Comparison of ENCODE assay signal across 25 cellular contexts in the genomic region with DNA sequence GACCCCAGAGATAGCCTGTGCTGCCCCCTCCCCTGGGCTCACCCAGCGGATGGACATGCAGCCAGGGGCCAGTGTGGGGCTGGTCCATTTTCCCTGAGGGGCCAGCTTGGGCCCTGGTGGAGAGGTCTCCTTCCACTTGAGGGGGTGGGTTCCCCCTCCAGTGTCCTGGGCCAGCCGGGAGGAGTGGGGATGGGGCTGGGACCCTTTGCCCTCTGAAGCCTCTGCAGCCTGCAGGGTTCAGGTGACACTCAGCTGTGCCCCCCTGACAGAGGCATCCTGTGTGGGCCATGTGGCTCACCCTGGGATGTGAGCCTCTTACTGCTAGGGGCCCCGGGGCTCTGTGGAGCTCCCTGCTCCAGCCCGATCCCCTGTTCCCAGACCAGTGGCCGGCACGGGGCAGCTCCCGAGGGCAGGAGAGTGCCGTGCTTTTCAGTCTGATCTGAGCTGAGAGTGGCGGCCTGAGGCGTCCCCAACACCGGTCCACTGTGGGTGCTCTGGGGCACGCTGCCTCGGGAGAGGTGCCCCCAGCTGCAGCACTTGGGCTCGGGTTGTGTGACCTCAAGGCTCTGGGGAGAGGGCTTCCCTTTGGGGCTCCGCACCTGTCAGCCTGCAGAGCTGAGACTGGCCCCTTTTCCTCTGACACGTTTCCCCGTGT. TPM values are rescaled to one million over a fixed set of nuclear protein-coding genes. Genes with fewer than 3 reads are reported as not detected.
A peak's percentile ranks its signal among the peaks of the same experiment; 100 is the strongest.
DNase-seq lines count a peak whose midpoint lies in the region; ATAC-seq, FAIRE-seq and TF ChIP-seq lines count a peak whose summit lies in the region.
"Had no signal": no experiment of that assay in that cellular context is flagged by ENCODE, and none has a peak within 500 bp of the region (broad histone marks: within the 10 kb centered on the region; RNA-seq: fewer than 3 reads in every experiment).

No MANE protein-coding gene starts in this region.

- DNase-seq in natural killer cell treated with Interleukin-12 subunit alpha and Interleukin-12 subunit beta and Interleukin-15 and Interleukin-18, amount 100 ng/mL, for 72 hours (ENCODE audit: low spot score), result no peak
- DNase-seq in natural killer cell (no peak), GM12878 (ENCODE audit: low read depth, low spot score) (no peak), DMS79 treated with DMSO at 0.1 percent for 48 hours (lab: John Stamatoyannopoulos, UW) (no peak)
- DNase-seq in CD4-positive, alpha-beta T cell, result no peak
- DNase-seq: ACHN; activated naive CD8-positive, alpha-beta T cell treated with anti-CD3 and anti-CD28 coated beads, Interleukin-2, amount 10 ng/mL, durations not matched to agents 7 days and 5 days; brain microvascular endothelial cell; colonic mucosa; DMS 273 treated with DMSO at 0.1 percent for 48 hours; GF-D8; immature natural killer cell; NCI-H187 treated with DMSO at 0.1 percent for 48 hours; nucleus accumbens; substantia nigra; SW 1271 had no signal

- H3K27me3 Mint-ChIP-seq in natural killer cell treated with Interleukin-12 subunit alpha and Interleukin-12 subunit beta and Interleukin-15 and Interleukin-18, amount 100 ng/mL, for 72 hours, result peaks cover 0 to 3% of the 10 kb centered on the region in 2 donors
- peaks cover 0 to 3% of the 10 kb centered on the region in 2 donors for H3K27me3 Mint-ChIP-seq in natural killer cell (ENCODE audit: low read depth in 2 of 2)
- peaks cover 14% of the 10 kb centered on the region for H3K27me3 Mint-ChIP-seq in CD4-positive, alpha-beta T cell

- intact Hi-C loops in natural killer cell (cut with micrococcal nuclease) (no loop called here), GM12878 (cut with micrococcal nuclease; ENCODE audit: unreplicated experiment) (no loop called here)
- intact Hi-C loops in CD4-positive, alpha-beta T cell (cut with DNase I, micrococcal nuclease), result no loop called here

- no peaks in the 10 kb centered on the region; a peak in 1 of 4 replicates for H3K36me3 ChIP-seq in GM12878 (ENCODE audit: control insufficient read depth in 2 of 2, insufficient read depth in 2 of 2, low read length in 1 of 2)
- H3K36me3 ChIP-seq: brain microvascular endothelial cell, colonic mucosa, heart left ventricle, vagina had no signal

- SMC1A ChIA-PET in GM12878 (lab: Charles Lee; ENCODE audit: uncharacterized antibody, unreplicated experiment), result no interaction called here

- H3K9ac ChIP-seq in GM12878 (ENCODE audit: control insufficient read depth, insufficient read depth, low read length), result no peak overlapping the region
- H3K9ac ChIP-seq: KMS-11 had no signal

- no peaks in the 10 kb centered on the region for H3K4me1 ChIP-seq in GM12878 (ENCODE audit: control insufficient read depth, insufficient read depth, low read length)
- H3K4me1 ChIP-seq: colonic mucosa had no signal

- FAIRE-seq in GM12878 (lab: Jason Lieb, UNC), result no peak
- FAIRE-seq: GM12891 had no signal

- no peak overlapping the region for H3K27ac Mint-ChIP-seq in natural killer cell treated with Interleukin-12 subunit alpha and Interleukin-12 subunit beta and Interleukin-15 and Interleukin-18, amount 100 ng/mL, for 72 hours
- no peak overlapping the region for H3K27ac Mint-ChIP-seq in natural killer cell
- no peak overlapping the region for H3K27ac Mint-ChIP-seq in CD4-positive, alpha-beta T cell
- H3K27ac Mint-ChIP-seq: activated naive CD8-positive, alpha-beta T cell treated with anti-CD3 and anti-CD28 coated beads, Interleukin-2, amount 10 ng/mL, durations not matched to agents 7 days and 5 days; immature natural killer cell had no signal

- in situ Hi-C loops in GM12878 (cut with MboI), result no loop called here

- no peaks in the 10 kb centered on the region for H3K9me3 ChIP-seq in GM12878 (replicated peaks; ENCODE audit: control insufficient read depth, insufficient read depth, low read length)
- H3K9me3 ChIP-seq in CD4-positive, alpha-beta T cell (ENCODE audit: control insufficient read depth, low read length), result no peaks in the 10 kb centered on the region
- H3K9me3 ChIP-seq: colonic mucosa, heart left ventricle, vagina had no signal

- TF ChIP-seq EP300 in GM12878 (IDR thresholded peaks at IDR 0.05; ENCODE audit: borderline replicate concordance in 1 of 2, control insufficient read depth in 1 of 2, low read depth in 2 of 2, low read length in 2 of 2), result no peak

- TF ChIP-seq CTCF in natural killer cell (IDR thresholded peaks at IDR 0.05) (no peak), GM12878 (IDR thresholded peaks at IDR 0.05 in 2 of 3, conservative IDR thresholded peaks at IDR 0.05 in 1 of 3; ENCODE audit: control insufficient read depth in 2 of 3, extremely low read depth in 1 of 3, insufficient read depth in 1 of 3, low read depth in 3 of 3, low read length in 3 of 3) (no peak)
- no peak for TF ChIP-seq CTCF in CD4-positive, alpha-beta T cell (IDR thresholded peaks at IDR 0.05)

- H2AFZ ChIP-seq in GM12878 (ENCODE audit: control insufficient read depth, low read depth, low read length), result no peak overlapping the region

- RAD21 ChIA-PET in GM12878 (lab: Charles Lee; ENCODE audit: unreplicated experiment), result no interaction called here

- no peaks in the 10 kb centered on the region for H3K4me1 Mint-ChIP-seq in natural killer cell treated with Interleukin-12 subunit alpha and Interleukin-12 subunit beta and Interleukin-15 and Interleukin-18, amount 100 ng/mL, for 72 hours (ENCODE audit: low read depth in 2 of 2)
- H3K4me1 Mint-ChIP-seq in natural killer cell, result no peaks in the 10 kb centered on the region
- no peaks in the 10 kb centered on the region for H3K4me1 Mint-ChIP-seq in CD4-positive, alpha-beta T cell (ENCODE audit: low read depth)
- H3K4me1 Mint-ChIP-seq: activated naive CD8-positive, alpha-beta T cell treated with anti-CD3 and anti-CD28 coated beads, Interleukin-2, amount 10 ng/mL, durations not matched to agents 7 days and 5 days had no signal

- peak; percentile 11 to 14 for ATAC-seq in natural killer cell treated with Interleukin-12 subunit alpha and Interleukin-12 subunit beta and Interleukin-15 and Interleukin-18, amount 100 ng/mL, for 72 hours
- ATAC-seq in natural killer cell, result no peak
- peak; percentile 5; the same call in 1 of the 3 replicates for ATAC-seq in GM12878
- ATAC-seq in CD4-positive, alpha-beta T cell (ENCODE audit: poor library complexity), result no peak
- no peak for ATAC-seq in GM19397 (IDR thresholded peaks at IDR 0.05; ENCODE audit: unreplicated experiment)
- ATAC-seq: heart left ventricle had no signal

- BruUV-seq in GM12878 (replicated peaks; lab: Mats Ljungman, UMichigan), result no TSS peak

- WGBS in GM12878 (ENCODE audit: insufficient coverage, insufficient replicate concordance, low lambda C conversion rate, missing lambda C conversion rate), result 4% methylated on average over 17 of the region's 17 CpGs

- no peak overlapping the region for H3K4me3 ChIP-seq in GM12878
- H3K4me3 ChIP-seq: colonic mucosa, heart left ventricle, vagina had no signal

- peak; percentile 34 for TF ChIP-seq POLR2A in GM12878 (IDR thresholded peaks at IDR 0.05; ENCODE audit: low read depth, low read length)

- no peak overlapping the region for H3K4me2 ChIP-seq in GM12878 (ENCODE audit: control insufficient read depth, insufficient read depth)
- H3K4me2 ChIP-seq: KMS-11 had no signal

- CTCF ChIA-PET in GM12878 (lab: Yijun Ruan, JAX), result no interaction called here
- CTCF ChIA-PET in CD4-positive, alpha-beta T cell (lab: Charles Lee), result no interaction called here

- H3K27ac ChIP-seq in GM12878 (ENCODE audit: control insufficient read depth, insufficient read depth), result no peak overlapping the region
- no peak overlapping the region for H3K27ac ChIP-seq in CD4-positive, alpha-beta T cell (ENCODE audit: low read depth, low read length)
- H3K27ac ChIP-seq: brain microvascular endothelial cell, colonic mucosa, heart left ventricle, KMS-11, RWPE1, vagina had no signal

- no peaks in the 10 kb centered on the region for H3K36me3 Mint-ChIP-seq in natural killer cell treated with Interleukin-12 subunit alpha and Interleukin-12 subunit beta and Interleukin-15 and Interleukin-18, amount 100 ng/mL, for 72 hours
- no peaks in the 10 kb centered on the region for H3K36me3 Mint-ChIP-seq in natural killer cell
- no peaks in the 10 kb centered on the region for H3K36me3 Mint-ChIP-seq in CD4-positive, alpha-beta T cell (ENCODE audit: low read depth)
- H3K36me3 Mint-ChIP-seq: immature natural killer cell had no signal

- H4K20me1 ChIP-seq in GM12878 (ENCODE audit: control insufficient read depth, insufficient read depth), result no peaks in the 10 kb centered on the region

- peaks cover 0 to 2% of the 10 kb centered on the region in 2 experiments; a peak in 3 of 4 replicates for H3K27me3 ChIP-seq in GM12878 (replicated peaks in 1 of 2; ENCODE audit: control insufficient read depth in 2 of 2, insufficient read depth in 2 of 2, low read length in 1 of 2)
- peaks cover 31% of the 10 kb centered on the region for H3K27me3 ChIP-seq in CD4-positive, alpha-beta T cell (ENCODE audit: control insufficient read depth, insufficient read depth, low read length)
- H3K27me3 ChIP-seq: vagina had no signal

- no peaks in the 10 kb centered on the region for H3K9me3 Mint-ChIP-seq in natural killer cell treated with Interleukin-12 subunit alpha and Interleukin-12 subunit beta and Interleukin-15 and Interleukin-18, amount 100 ng/mL, for 72 hours
- no peaks in the 10 kb centered on the region for H3K9me3 Mint-ChIP-seq in natural killer cell
- H3K9me3 Mint-ChIP-seq in CD4-positive, alpha-beta T cell, result no peaks in the 10 kb centered on the region
- H3K9me3 Mint-ChIP-seq: activated naive CD8-positive, alpha-beta T cell treated with anti-CD3 and anti-CD28 coated beads, Interleukin-2, amount 10 ng/mL, durations not matched to agents 7 days and 5 days; immature natural killer cell had no signal

- no peaks in the 10 kb centered on the region for H3K79me2 ChIP-seq in GM12878 (ENCODE audit: control insufficient read depth, insufficient read depth, low read length)

- TF ChIP-seq RAD21 in GM12878 (IDR thresholded peaks at IDR 0.05; ENCODE audit: insufficient read depth, low read depth, low read length), result no peak

- H3K4me3 Mint-ChIP-seq in natural killer cell treated with Interleukin-12 subunit alpha and Interleukin-12 subunit beta and Interleukin-15 and Interleukin-18, amount 100 ng/mL, for 72 hours, result no peak overlapping the region
- no peak overlapping the region for H3K4me3 Mint-ChIP-seq in natural killer cell
- H3K4me3 Mint-ChIP-seq in CD4-positive, alpha-beta T cell, result no peak overlapping the region
- H3K4me3 Mint-ChIP-seq: activated naive CD8-positive, alpha-beta T cell treated with anti-CD3 and anti-CD28 coated beads, Interleukin-2, amount 10 ng/mL, durations not matched to agents 7 days and 5 days; immature natural killer cell had no signal

- POLR2A ChIA-PET in GM12878 (lab: Charles Lee), result no interaction called here
- POLR2A ChIA-PET in CD4-positive, alpha-beta T cell (lab: Charles Lee), result no interaction called here

RNA-seq across cellular contexts. Expression of gene GNG13, which starts 0.4 kb away (rescaled TPM):
- total RNA-seq in natural killer cell treated with Interleukin-12 subunit alpha and Interleukin-12 subunit beta and Interleukin-15 and Interleukin-18, amount 100 ng/mL, for 72 hours, result not detected
- not detected for total RNA-seq in natural killer cell
- not detected in 2 replicates for total RNA-seq in GM12878 (2013; cell fraction: nucleolus; rRNA removed)
- total RNA-seq in GM12878 (2014; rRNA removed), result not detected in 2 replicates
- not detected in 2 replicates for total RNA-seq in GM12878 (2014; rRNA removed; fragmentation: Illumina TruSeq; extraction: Trizol)
- total RNA-seq in GM12878 (2021), result not detected in 2 replicates
- 0.33 TPM for polyA plus RNA-seq in GM12878 (2011; ENCODE audit: low read depth)
- polyA plus RNA-seq in GM12878 (2011; rRNA removed), result not detected in 2 replicates
- polyA plus RNA-seq in GM12878 (2011; cell fraction: cytosol; rRNA removed), result not detected in 2 replicates
- not detected in 2 replicates for polyA plus RNA-seq in GM12878 (2011; cell fraction: nucleus; rRNA removed)
- 0.88 TPM in 1 of 2 replicates, not detected in the other for polyA plus RNA-seq in GM12878 (2012)
- not detected in 2 replicates for polyA plus RNA-seq in GM12878 (2014; fragmentation: Illumina TruSeq; extraction: Trizol)
- not detected for polyA plus RNA-seq in GM12878 (2014; fragmentation: Nextera tagmentation; extraction: Ambion mirVana)
- polyA plus RNA-seq in GM12878 (2014; rRNA removed), result not detected in 2 replicates
- polyA plus RNA-seq in GM12878 (2016; fragmentation: Nextera tagmentation; extraction: Ambion mirVana), result not detected
- not detected in 2 replicates for polyA minus RNA-seq in GM12878 (2011; rRNA and poly(A)+ RNA removed)
- not detected in 2 replicates for polyA minus RNA-seq in GM12878 (2011; cell fraction: cytosol; rRNA and poly(A)+ RNA removed)
- polyA minus RNA-seq in GM12878 (2011; cell fraction: nucleus; rRNA and poly(A)+ RNA removed), result not detected in 2 replicates
- not detected for total RNA-seq in CD4-positive, alpha-beta T cell
- total RNA-seq: activated naive CD8-positive, alpha-beta T cell treated with anti-CD3 and anti-CD28 coated beads, Interleukin-2, amount 10 ng/mL, durations not matched to agents 7 days and 5 days; heart left ventricle; liver; mucosa of gallbladder; renal cortical epithelial cell; vagina had no signal
- polyA plus RNA-seq: heart left ventricle, immature natural killer cell, liver had no signal

RNA-seq across cellular contexts. Expression of gene CHTF18, which starts 12.5 kb away (rescaled TPM):
- total RNA-seq in natural killer cell treated with Interleukin-12 subunit alpha and Interleukin-12 subunit beta and Interleukin-15 and Interleukin-18, amount 100 ng/mL, for 72 hours, result 100 to 1,000 TPM in 1 of 2 donors, 10 to 100 TPM in 1; 70.7 to 210 TPM
- total RNA-seq in natural killer cell (10 to 100 TPM; 26.7 to 52.4 (median 40.5) TPM), GM12878 (2014; rRNA removed) (25.6 and 30.0 TPM in 2 replicates), GM12878 (2014; rRNA removed; fragmentation: Illumina TruSeq; extraction: Trizol) (6.4 and 8.8 TPM in 2 replicates), GM12878 (2021) (76.0 and 87.8 TPM in 2 replicates)
- total RNA-seq in GM12878 (2013; cell fraction: nucleolus; rRNA removed), result 40.0 and 49.3 TPM in 2 replicates
- polyA plus RNA-seq in GM12878 (2011; ENCODE audit: low read depth), result 7.8 TPM
- polyA plus RNA-seq in GM12878 (2011; rRNA removed) (4.3 and 7.2 TPM in 2 replicates), GM12878 (2014; fragmentation: Illumina TruSeq; extraction: Trizol) (0.33 and 1.7 TPM in 2 replicates), GM12878 (2014; fragmentation: Nextera tagmentation; extraction: Ambion mirVana) (1 to 10 TPM; 1.6 to 6.2 TPM), GM12878 (2014; rRNA removed) (44.1 and 51.1 TPM in 2 replicates), GM12878 (2016; fragmentation: Nextera tagmentation; extraction: Ambion mirVana) (10 to 100 TPM; 48.3 to 62.6 TPM)
- polyA plus RNA-seq in GM12878 (2011; cell fraction: cytosol; rRNA removed), result 15.4 and 27.1 TPM in 2 replicates
- polyA plus RNA-seq in GM12878 (2011; cell fraction: nucleus; rRNA removed), result 280 and 396 TPM in 2 replicates
- polyA plus RNA-seq in GM12878 (2012), result 24.4 and 30.7 TPM in 2 replicates
- 5.6 and 12.4 TPM in 2 replicates for polyA minus RNA-seq in GM12878 (2011; rRNA and poly(A)+ RNA removed)
- polyA minus RNA-seq in GM12878 (2011; cell fraction: cytosol; rRNA and poly(A)+ RNA removed), result 8.0 and 11.6 TPM in 2 replicates
- 28.0 and 44.2 TPM in 2 replicates for polyA minus RNA-seq in GM12878 (2011; cell fraction: nucleus; rRNA and poly(A)+ RNA removed)
- 10 to 100 TPM; 30.7 to 31.1 TPM for total RNA-seq in CD4-positive, alpha-beta T cell

RNA-seq across cellular contexts. Expression of gene RPUSD1, which starts 12.8 kb away (rescaled TPM):
- 10 to 100 TPM; 38.2 to 79.3 TPM for total RNA-seq in natural killer cell treated with Interleukin-12 subunit alpha and Interleukin-12 subunit beta and Interleukin-15 and Interleukin-18, amount 100 ng/mL, for 72 hours
- 10 to 100 TPM; 20.8 to 31.7 (median 29.6) TPM for total RNA-seq in natural killer cell
- 17.3 and 24.3 TPM in 2 replicates for total RNA-seq in GM12878 (2013; cell fraction: nucleolus; rRNA removed)
- 40.9 and 48.3 TPM in 2 replicates for total RNA-seq in GM12878 (2014; rRNA removed)
- total RNA-seq in GM12878 (2014; rRNA removed; fragmentation: Illumina TruSeq; extraction: Trizol), result 7.3 and 9.7 TPM in 2 replicates
- 47.4 and 49.7 TPM in 2 replicates for total RNA-seq in GM12878 (2021)
- 5.8 TPM for polyA plus RNA-seq in GM12878 (2011; ENCODE audit: low read depth)
- 3.4 and 9.4 TPM in 2 replicates for polyA plus RNA-seq in GM12878 (2011; rRNA removed)
- polyA plus RNA-seq in GM12878 (2011; cell fraction: cytosol; rRNA removed), result 22.4 and 31.5 TPM in 2 replicates
- polyA plus RNA-seq in GM12878 (2011; cell fraction: nucleus; rRNA removed), result 62.1 and 77.9 TPM in 2 replicates
- 16.2 and 19.5 TPM in 2 replicates for polyA plus RNA-seq in GM12878 (2012)
- 0.36 and 4.0 TPM in 2 replicates for polyA plus RNA-seq in GM12878 (2014; fragmentation: Illumina TruSeq; extraction: Trizol)
- polyA plus RNA-seq in GM12878 (2014; fragmentation: Nextera tagmentation; extraction: Ambion mirVana), result 1 to 10 TPM in 1 of 2 experiments, under 1 TPM in 1; 0.55 to 1.2 TPM
- 49.9 and 67.3 TPM in 2 replicates for polyA plus RNA-seq in GM12878 (2014; rRNA removed)
- polyA plus RNA-seq in GM12878 (2016; fragmentation: Nextera tagmentation; extraction: Ambion mirVana), result 10 to 100 TPM; 32.4 to 43.1 TPM
- 6.1 and 17.2 TPM in 2 replicates for polyA minus RNA-seq in GM12878 (2011; rRNA and poly(A)+ RNA removed)
- 8.7 and 15.1 TPM in 2 replicates for polyA minus RNA-seq in GM12878 (2011; cell fraction: cytosol; rRNA and poly(A)+ RNA removed)
- 27.2 and 44.4 TPM in 2 replicates for polyA minus RNA-seq in GM12878 (2011; cell fraction: nucleus; rRNA and poly(A)+ RNA removed)
- total RNA-seq in CD4-positive, alpha-beta T cell, result 10 to 100 TPM; 12.8 to 15.0 TPM

RNA-seq across cellular contexts. Expression of gene MSLN, which starts 40.4 kb away (rescaled TPM):
- total RNA-seq in natural killer cell treated with Interleukin-12 subunit alpha and Interleukin-12 subunit beta and Interleukin-15 and Interleukin-18, amount 100 ng/mL, for 72 hours, result not detected
- total RNA-seq in natural killer cell, result not detected
- 0.69 and 1.6 TPM in 2 replicates for total RNA-seq in GM12878 (2013; cell fraction: nucleolus; rRNA removed)
- not detected in 2 replicates for total RNA-seq in GM12878 (2014; rRNA removed)
- not detected in 2 replicates for total RNA-seq in GM12878 (2014; rRNA removed; fragmentation: Illumina TruSeq; extraction: Trizol)
- not detected in 2 replicates for total RNA-seq in GM12878 (2021)
- polyA plus RNA-seq in GM12878 (2011; ENCODE audit: low read depth), result not detected
- polyA plus RNA-seq in GM12878 (2011; rRNA removed), result 0.08 TPM in 1 of 2 replicates, not detected in the other
- 0.03 TPM in 1 of 2 replicates, not detected in the other for polyA plus RNA-seq in GM12878 (2011; cell fraction: cytosol; rRNA removed)
- polyA plus RNA-seq in GM12878 (2011; cell fraction: nucleus; rRNA removed), result 0.20 and 0.40 TPM in 2 replicates
- polyA plus RNA-seq in GM12878 (2012), result 0.18 TPM in 1 of 2 replicates, not detected in the other
- polyA plus RNA-seq in GM12878 (2014; fragmentation: Illumina TruSeq; extraction: Trizol), result not detected in 2 replicates
- polyA plus RNA-seq in GM12878 (2014; fragmentation: Nextera tagmentation; extraction: Ambion mirVana), result not detected
- not detected in 2 replicates for polyA plus RNA-seq in GM12878 (2014; rRNA removed)
- not detected for polyA plus RNA-seq in GM12878 (2016; fragmentation: Nextera tagmentation; extraction: Ambion mirVana)
- not detected in 2 replicates for polyA minus RNA-seq in GM12878 (2011; rRNA and poly(A)+ RNA removed)
- 2.7 and 2.9 TPM in 2 replicates for polyA minus RNA-seq in GM12878 (2011; cell fraction: cytosol; rRNA and poly(A)+ RNA removed)
- polyA minus RNA-seq in GM12878 (2011; cell fraction: nucleus; rRNA and poly(A)+ RNA removed), result 0.12 and 0.29 TPM in 2 replicates
- total RNA-seq in CD4-positive, alpha-beta T cell, result not detected
- total RNA-seq: activated naive CD8-positive, alpha-beta T cell treated with anti-CD3 and anti-CD28 coated beads, Interleukin-2, amount 10 ng/mL, durations not matched to agents 7 days and 5 days; vagina had no signal
- polyA plus RNA-seq: heart left ventricle, immature natural killer cell had no signal

Comparison
In these comparisons a context has a peak if more than half of its experiments do, and no peak if none do; other contexts are left out.
1. ATAC-seq: peak in natural killer cell treated with Interleukin-12 subunit alpha and Interleukin-12 subunit beta and Interleukin-15 and Interleukin-18, amount 100 ng/mL, for 72 hours (2 of 2) and GM12878 (single experiment); none in natural killer cell (0 of 3), CD4-positive, alpha-beta T cell (single experiment) and GM19397 (single experiment).